1 cellular context compared by ENCODE assay signal in the genomic region with DNA sequence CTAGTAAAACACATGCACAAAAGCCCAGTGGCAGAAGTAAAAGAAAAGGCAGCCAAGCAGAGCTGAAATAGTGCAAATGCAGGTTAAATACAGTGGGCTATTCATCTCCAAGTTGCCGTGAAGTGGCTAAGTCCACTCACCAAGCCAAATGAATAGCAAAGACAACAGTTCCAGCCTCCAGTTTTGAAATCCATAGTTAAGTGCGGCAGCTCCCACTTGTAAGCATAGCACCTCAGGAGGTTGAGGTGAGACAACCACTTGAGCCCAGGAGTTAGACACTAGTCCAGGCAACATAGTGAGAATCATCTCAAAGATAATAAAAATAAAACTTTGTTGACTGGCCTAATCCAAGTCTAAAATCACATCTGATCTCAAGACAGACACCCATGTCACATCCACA.
TF ChIP-seq lines count a peak whose summit lies in the region.

No MANE protein-coding gene starts in this region.

TF ChIP-seq in GM23338, 12 proteins besides CTCF, POLR2A, EP300 and RAD21 (continued from another document):
- TF ChIP-seq, protein P1, sequence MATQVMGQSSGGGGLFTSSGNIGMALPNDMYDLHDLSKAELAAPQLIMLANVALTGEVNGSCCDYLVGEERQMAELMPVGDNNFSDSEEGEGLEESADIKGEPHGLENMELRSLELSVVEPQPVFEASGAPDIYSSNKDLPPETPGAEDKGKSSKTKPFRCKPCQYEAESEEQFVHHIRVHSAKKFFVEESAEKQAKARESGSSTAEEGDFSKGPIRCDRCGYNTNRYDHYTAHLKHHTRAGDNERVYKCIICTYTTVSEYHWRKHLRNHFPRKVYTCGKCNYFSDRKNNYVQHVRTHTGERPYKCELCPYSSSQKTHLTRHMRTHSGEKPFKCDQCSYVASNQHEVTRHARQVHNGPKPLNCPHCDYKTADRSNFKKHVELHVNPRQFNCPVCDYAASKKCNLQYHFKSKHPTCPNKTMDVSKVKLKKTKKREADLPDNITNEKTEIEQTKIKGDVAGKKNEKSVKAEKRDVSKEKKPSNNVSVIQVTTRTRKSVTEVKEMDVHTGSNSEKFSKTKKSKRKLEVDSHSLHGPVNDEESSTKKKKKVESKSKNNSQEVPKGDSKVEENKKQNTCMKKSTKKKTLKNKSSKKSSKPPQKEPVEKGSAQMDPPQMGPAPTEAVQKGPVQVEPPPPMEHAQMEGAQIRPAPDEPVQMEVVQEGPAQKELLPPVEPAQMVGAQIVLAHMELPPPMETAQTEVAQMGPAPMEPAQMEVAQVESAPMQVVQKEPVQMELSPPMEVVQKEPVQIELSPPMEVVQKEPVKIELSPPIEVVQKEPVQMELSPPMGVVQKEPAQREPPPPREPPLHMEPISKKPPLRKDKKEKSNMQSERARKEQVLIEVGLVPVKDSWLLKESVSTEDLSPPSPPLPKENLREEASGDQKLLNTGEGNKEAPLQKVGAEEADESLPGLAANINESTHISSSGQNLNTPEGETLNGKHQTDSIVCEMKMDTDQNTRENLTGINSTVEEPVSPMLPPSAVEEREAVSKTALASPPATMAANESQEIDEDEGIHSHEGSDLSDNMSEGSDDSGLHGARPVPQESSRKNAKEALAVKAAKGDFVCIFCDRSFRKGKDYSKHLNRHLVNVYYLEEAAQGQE (IDR thresholded peaks at IDR 0.05; ENCODE audit: unreplicated experiment): no peak
- TF ChIP-seq, protein P2, sequence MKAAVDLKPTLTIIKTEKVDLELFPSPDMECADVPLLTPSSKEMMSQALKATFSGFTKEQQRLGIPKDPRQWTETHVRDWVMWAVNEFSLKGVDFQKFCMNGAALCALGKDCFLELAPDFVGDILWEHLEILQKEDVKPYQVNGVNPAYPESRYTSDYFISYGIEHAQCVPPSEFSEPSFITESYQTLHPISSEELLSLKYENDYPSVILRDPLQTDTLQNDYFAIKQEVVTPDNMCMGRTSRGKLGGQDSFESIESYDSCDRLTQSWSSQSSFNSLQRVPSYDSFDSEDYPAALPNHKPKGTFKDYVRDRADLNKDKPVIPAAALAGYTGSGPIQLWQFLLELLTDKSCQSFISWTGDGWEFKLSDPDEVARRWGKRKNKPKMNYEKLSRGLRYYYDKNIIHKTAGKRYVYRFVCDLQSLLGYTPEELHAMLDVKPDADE (IDR thresholded peaks at IDR 0.05): no peak
- TF ChIP-seq JUNB (IDR thresholded peaks at IDR 0.05; ENCODE audit: unreplicated experiment) (no peak), ZNF114 (CRISPR knock-in tag; IDR thresholded peaks at IDR 0.05) (no peak), CREB1 (CRISPR knock-in tag; IDR thresholded peaks at IDR 0.05; ENCODE audit: low read depth) (no peak), STAT1 (IDR thresholded peaks at IDR 0.05; ENCODE audit: unreplicated experiment) (no peak)
